1 cellular context compared by ENCODE assay signal in genomic region chr4:1856071-1856919, GRCh38.
A peak's percentile ranks its signal among the peaks of the same experiment; 100 is the strongest.
TF ChIP-seq lines count a peak whose summit lies in the region.

LETM1 (minus strand) TSS chr4:1856156; CDS start chr4:1855950, 206 bp downstream.

TF ChIP-seq in K562, 482 proteins besides CTCF, POLR2A, EP300 and RAD21 (continued from another document):
- TF ChIP-seq MNT (conservative IDR thresholded peaks at IDR 0.05) = peak; percentile 80 to 91
- TF ChIP-seq BCLAF1 (IDR thresholded peaks at IDR 0.05; ENCODE audit: borderline replicate concordance in 1 of 2, control insufficient read depth in 1 of 2, low read depth in 2 of 2, low read length in 1 of 2) = no peak
- peak; percentile 58; the same call in 1 of the 2 replicates for TF ChIP-seq VEZF1 (CRISPR knock-in tag; IDR thresholded peaks at IDR 0.05)
- peak; percentile 11; the same call in 1 of the 2 replicates for TF ChIP-seq MTA3 (IDR thresholded peaks at IDR 0.05; ENCODE audit: borderline replicate concordance)
- TF ChIP-seq ZNF398 (CRISPR knock-in tag; IDR thresholded peaks at IDR 0.05) = no peak
